ENCODE assay signal across 10 cellular contexts in genomic region chr7:96303686-96304443, GRCh38. TPM values are rescaled to one million over a fixed set of nuclear protein-coding genes. Genes with fewer than 3 reads are reported as not detected.
DNase-seq lines count a peak whose midpoint lies in the region; ATAC-seq, FAIRE-seq and TF ChIP-seq lines count a peak whose summit lies in the region.
"Had no signal": no experiment of that assay in that cellular context is flagged by ENCODE, and none has a peak within 500 bp of the region (broad histone marks: within the 10 kb centered on the region; RNA-seq: fewer than 3 reads in every experiment).

No MANE protein-coding gene starts in this region.

- H3K4me1 ChIP-seq in smooth muscle cell (ENCODE audit: low read depth), result peaks cover 11% of the 10 kb centered on the region

- H3K4me1 Mint-ChIP-seq in effector memory CD8-positive, alpha-beta T cell (ENCODE audit: low read depth in 2 of 2), result peaks cover 8 to 10% of the 10 kb centered on the region in 2 donors

- H3K4me2 ChIP-seq in smooth muscle cell, result peak overlapping the region; percentile 77

- H3K27ac Mint-ChIP-seq in effector memory CD8-positive, alpha-beta T cell, result peak overlapping the region in 1 of 2 donors; percentile 32

- H3K4me3 ChIP-seq in smooth muscle cell (no peak overlapping the region), MG63 (no peak overlapping the region)

- peaks cover 24% of the 10 kb centered on the region for H3F3A ChIP-seq in smooth muscle cell (ENCODE audit: low read depth)

- H3K27me3 Mint-ChIP-seq in effector memory CD8-positive, alpha-beta T cell, result no peaks in the 10 kb centered on the region

- H3K9ac ChIP-seq in smooth muscle cell (ENCODE audit: low read depth), result peak overlapping the region; percentile 29

- 24% methylated on average over 5 of the region's 5 CpGs for WGBS in smooth muscle cell (ENCODE audit: low lambda C conversion rate)

- no peak for FAIRE-seq in frontal cortex (lab: Jason Lieb, UNC)

- H3K27me3 ChIP-seq in smooth muscle cell (ENCODE audit: low read depth) (no peaks in the 10 kb centered on the region), MG63 (no peaks in the 10 kb centered on the region)

- H3K9me3 ChIP-seq in smooth muscle cell (replicated peaks; ENCODE audit: low read depth) (no peaks in the 10 kb centered on the region), MG63 (no peaks in the 10 kb centered on the region)

- H3K79me2 ChIP-seq in smooth muscle cell (ENCODE audit: low read depth), result peaks cover 39% of the 10 kb centered on the region

- no peak for TF ChIP-seq CTCF in smooth muscle cell (IDR thresholded peaks at IDR 0.05; ENCODE audit: borderline replicate concordance, insufficient read depth, poor library complexity, severe bottlenecking)

- H4K20me1 ChIP-seq in smooth muscle cell (ENCODE audit: low read depth), result peaks cover 87% of the 10 kb centered on the region

- H3K9me3 Mint-ChIP-seq in effector memory CD8-positive, alpha-beta T cell, result no peaks in the 10 kb centered on the region

- ATAC-seq in GM18868 (IDR thresholded peaks at IDR 0.05; ENCODE audit: unreplicated experiment), result peak; percentile 35
- ATAC-seq in effector memory CD8-positive, alpha-beta T cell (replicated peaks), result no peak

- H3K36me3 Mint-ChIP-seq in effector memory CD8-positive, alpha-beta T cell (ENCODE audit: insufficient read depth), result peaks cover 3% of the 10 kb centered on the region

- H3K27ac ChIP-seq in epithelial cell of prostate, result peak overlapping the region; percentile 89
- H3K27ac ChIP-seq in smooth muscle cell (ENCODE audit: low read depth), result peak overlapping the region; percentile 81

- DNase-seq in NCI-H226 (peak; percentile 79), epithelial cell of prostate (ENCODE audit: low read depth, low spot score) (peak; percentile 79), smooth muscle cell (lab: John Stamatoyannopoulos, UW; ENCODE audit: unreplicated experiment) (no peak), MG63 (no peak), frontal cortex (ENCODE audit: low spot score in 2 of 2) (no peak)
- no peak for DNase-seq in effector memory CD8-positive, alpha-beta T cell
- DNase-seq: activated effector memory CD4-positive, alpha-beta T cell treated with Interleukin-2 at 50 U/mL for 16 hours; hippocampal formation; stimulated activated CD4-positive, alpha-beta T cell treated with anti-CD3 and anti-CD28 coated beads, Interleukin-12 subunit alpha, Interleukin-12 subunit beta, amount 100 ng/mL, for 4 hours had no signal

- H2AFZ ChIP-seq in smooth muscle cell (ENCODE audit: low read depth), result no peak overlapping the region

- no peaks in the 10 kb centered on the region for H3K36me3 ChIP-seq in smooth muscle cell (ENCODE audit: low read depth)
- no peaks in the 10 kb centered on the region for H3K36me3 ChIP-seq in MG63

- no peak overlapping the region for H3K4me3 Mint-ChIP-seq in effector memory CD8-positive, alpha-beta T cell

RNA-seq across cellular contexts. Expression of gene SLC25A13, which starts 18.0 kb away (rescaled TPM):
- total RNA-seq in smooth muscle cell (48.2 and 50.6 TPM in 2 replicates), frontal cortex (11.4 TPM)
- 27.9 and 28.0 TPM in 2 replicates for polyA plus RNA-seq in smooth muscle cell
- total RNA-seq in MG63 (2014; rRNA removed; shearing (Covaris generic); ENCODE audit: low replicate concordance), result 12.4 and 26.7 TPM in 2 replicates

Comparison
In these comparisons a context has a peak if more than half of its experiments do, and no peak if none do; other contexts are left out.
1. DNase-seq: peak in NCI-H226 (single experiment) and epithelial cell of prostate (single experiment); none in smooth muscle cell (single experiment), MG63 (single experiment), effector memory CD8-positive, alpha-beta T cell (0 of 3) and frontal cortex (0 of 2).